35 cellular contexts compared by ENCODE assay signal in genomic region chr5:129042306-129042705, GRCh38. TPM values are rescaled to one million over a fixed set of nuclear protein-coding genes. Genes with fewer than 3 reads are reported as not detected.
DNase-seq lines count a peak whose midpoint lies in the region; ATAC-seq, FAIRE-seq and TF ChIP-seq lines count a peak whose summit lies in the region.
"Had no signal": no experiment of that assay in that cellular context is flagged by ENCODE, and none has a peak within 500 bp of the region (broad histone marks: within the 10 kb centered on the region; RNA-seq: fewer than 3 reads in every experiment).

No MANE protein-coding gene starts in this region.

- peaks cover 6% of the 10 kb centered on the region for H3K4me1 Mint-ChIP-seq in nephron
- H3K4me1 Mint-ChIP-seq: B cell; CD14-positive monocyte; CD4-positive, alpha-beta memory T cell; CD4-positive, CD25-positive, alpha-beta regulatory T cell; CD8-positive, alpha-beta memory T cell had no signal

- WGBS in K562 (ENCODE audit: insufficient coverage, low coverage, missing lambda C conversion rate) = 9% methylated on average over 4 of the region's 4 CpGs

- no peak overlapping the region for H3K9ac ChIP-seq in K562 (ENCODE audit: insufficient read depth in 1 of 2, low read depth in 2 of 2, low read length in 2 of 2)
- H3K9ac ChIP-seq: BLaER1; BLaER1 treated with 17β-estradiol and CSF1 and Interleukin-3, amounts not matched to agents 10 nM and 100 nM had no signal

- no peaks in the 10 kb centered on the region for H3K36me3 ChIP-seq in K562 (ENCODE audit: control insufficient read depth, insufficient read depth, low read length)
- no peaks in the 10 kb centered on the region for H3K36me3 ChIP-seq in osteoblast (ENCODE audit: insufficient read depth, low read length)
- H3K36me3 ChIP-seq: BE2C; BLaER1; BLaER1 treated with 17β-estradiol and CSF1 and Interleukin-3, amounts not matched to agents 10 nM and 100 nM had no signal

- no peak for TF ChIP-seq CTCF in K562 (IDR thresholded peaks at IDR 0.05 in 2 of 3, conservative IDR thresholded peaks at IDR 0.05 in 1 of 3; ENCODE audit: insufficient read depth in 2 of 3, low read depth in 1 of 3, low read length in 3 of 3)
- no peak for TF ChIP-seq CTCF in nephron (IDR thresholded peaks at IDR 0.05; ENCODE audit: unreplicated experiment in 3 of 3)
- no peak for TF ChIP-seq CTCF in osteoblast (IDR thresholded peaks at IDR 0.05; ENCODE audit: extremely low read depth, low read depth, low read length)

- H3K4me1 ChIP-seq in K562 (replicated peaks in 1 of 2; ENCODE audit: control insufficient read depth in 2 of 2, insufficient read depth in 2 of 2, low read length in 2 of 2) (no peaks in the 10 kb centered on the region), osteoblast (ENCODE audit: insufficient read depth, low read length) (no peaks in the 10 kb centered on the region)
- H3K4me1 ChIP-seq: A549; BE2C; BLaER1; BLaER1 treated with 17β-estradiol and CSF1 and Interleukin-3, amounts not matched to agents 10 nM and 100 nM; Caco-2 had no signal

- H3K9me3 ChIP-seq in K562 (replicated peaks; ENCODE audit: control insufficient read depth, insufficient read depth, low read depth, low read length) = no peaks in the 10 kb centered on the region
- H3K9me3 ChIP-seq in osteoblast (ENCODE audit: low read depth, low read length) = peaks cover 3% of the 10 kb centered on the region
- H3K9me3 ChIP-seq: A549, BE2C, Caco-2 had no signal

- H3K27ac ChIP-seq in K562 (ENCODE audit: extremely low read depth, low read depth, low read length) (no peak overlapping the region), osteoblast (ENCODE audit: low read depth, low read length) (no peak overlapping the region)
- H3K27ac ChIP-seq: 22Rv1; A549; BLaER1; BLaER1 treated with 17β-estradiol and CSF1 and Interleukin-3, amounts not matched to agents 10 nM and 100 nM; C4-2B had no signal

- CTCF ChIA-PET in K562 (lab: Yijun Ruan, JAX; ENCODE audit: low intra/inter-chr PET ratio) = no interaction called here

- no TSS peak for BruUV-seq in K562 (replicated peaks; lab: Mats Ljungman, UMichigan)

- H3K9me3 Mint-ChIP-seq in nephron = peaks cover 21% of the 10 kb centered on the region

- H4K20me1 ChIP-seq in K562 (replicated peaks; ENCODE audit: control insufficient read depth, insufficient read depth, low read length) = no peaks in the 10 kb centered on the region
- no peaks in the 10 kb centered on the region for H4K20me1 ChIP-seq in osteoblast (ENCODE audit: insufficient read depth, low read length)
- H4K20me1 ChIP-seq: BLaER1; BLaER1 treated with 17β-estradiol and CSF1 and Interleukin-3, amounts not matched to agents 10 nM and 100 nM had no signal

- intact Hi-C loops in K562 (cut with micrococcal nuclease) = no loop called here

- peak; percentile 51; the same call in 2 of the 3 replicates for ATAC-seq in K562
- ATAC-seq in HG02870 (IDR thresholded peaks at IDR 0.05; ENCODE audit: unreplicated experiment) = no peak
- ATAC-seq: A549; CD8-positive, alpha-beta T cell had no signal

- peak overlapping the region; percentile 10 to 83 (median 75) for H3K27ac Mint-ChIP-seq in nephron
- H3K27ac Mint-ChIP-seq: B cell; CD14-positive monocyte; CD4-positive, alpha-beta memory T cell; CD4-positive, alpha-beta T cell; CD4-positive, CD25-positive, alpha-beta regulatory T cell; CD8-positive, alpha-beta memory T cell; CD8-positive, alpha-beta T cell had no signal

- DNase-seq in K562 (ENCODE audit: extremely low read depth in 1 of 4, low spot score in 3 of 4) (no peak), osteoblast (ENCODE audit: insufficient read length, low spot score, missing footprints) (peak; percentile 1), HTR-8/SVneo (ENCODE audit: insufficient read length, low spot score) (no peak), NAMALWA (ENCODE audit: low spot score) (no peak)
- DNase-seq: 8988T; ACHN; AML-193; BE2C; C1 segment of cervical spinal cord; Caco-2; Calu3; CD4-positive, alpha-beta memory T cell; CD4-positive, alpha-beta T cell; CD4-positive, CD25-positive, alpha-beta regulatory T cell; CD8-positive, alpha-beta memory T cell; CD8-positive, alpha-beta T cell; COR-L47; DMS 273 treated with DMSO at 0.1 percent for 48 hours; DMS153; DMS53; DMS79; DMS79 treated with DMSO at 0.1 percent for 48 hours; DND-41; EL had no signal

- H2AFZ ChIP-seq in K562 (ENCODE audit: low read depth, low read length) = peak overlapping the region; percentile 40
- H2AFZ ChIP-seq in osteoblast (ENCODE audit: low read length) = no peak overlapping the region

- no peaks in the 10 kb centered on the region for H3K9me1 ChIP-seq in K562 (ENCODE audit: control insufficient read depth, insufficient read depth, low read length)

- TF ChIP-seq EP300 in K562 (IDR thresholded peaks at IDR 0.05; ENCODE audit: low read length) = no peak

- no peak for FAIRE-seq in K562 (lab: Jason Lieb, UNC)
- no peak for FAIRE-seq in HTR-8/SVneo (lab: Jason Lieb, UNC)
- FAIRE-seq: A204.1, A549, D721Med had no signal

- in situ Hi-C loops in K562 (cut with MboI) = no loop called here

- H3K27me3 ChIP-seq in K562 (ENCODE audit: control insufficient read depth in 2 of 2, insufficient read depth in 2 of 2, low read length in 2 of 2) (no peaks in the 10 kb centered on the region), osteoblast (ENCODE audit: insufficient read depth, low read length) (no peaks in the 10 kb centered on the region)
- H3K27me3 ChIP-seq: BE2C; BLaER1; BLaER1 treated with 17β-estradiol and CSF1 and Interleukin-3, amounts not matched to agents 10 nM and 100 nM had no signal

- H3K4me3 ChIP-seq in K562 (no peak overlapping the region), osteoblast (ENCODE audit: insufficient read depth, low read length) (no peak overlapping the region)
- H3K4me3 ChIP-seq: A549; BLaER1; BLaER1 treated with 17β-estradiol and CSF1 and Interleukin-3, amounts not matched to agents 10 nM and 100 nM had no signal

- H3K79me2 ChIP-seq in K562 (ENCODE audit: control insufficient read depth, insufficient read depth, low read length) (no peaks in the 10 kb centered on the region), osteoblast (ENCODE audit: insufficient read depth, low read length) (no peaks in the 10 kb centered on the region)

- H3K4me2 ChIP-seq in K562 (ENCODE audit: insufficient read depth, low read length) (no peak overlapping the region), osteoblast (ENCODE audit: insufficient read depth, low read length) (no peak overlapping the region)
- H3K4me2 ChIP-seq: A549; BLaER1; BLaER1 treated with 17β-estradiol and CSF1 and Interleukin-3, amounts not matched to agents 10 nM and 100 nM had no signal

- H3K4me3 Mint-ChIP-seq in nephron = no peak overlapping the region
- H3K4me3 Mint-ChIP-seq: B cell; CD14-positive monocyte; CD4-positive, alpha-beta memory T cell; CD4-positive, alpha-beta T cell; CD4-positive, CD25-positive, alpha-beta regulatory T cell; CD8-positive, alpha-beta T cell had no signal

- TF ChIP-seq POLR2A in K562 (conservative IDR thresholded peaks at IDR 0.05) = no peak

- H3K36me3 Mint-ChIP-seq in nephron (ENCODE audit: low read depth) = no peaks in the 10 kb centered on the region
- H3K36me3 Mint-ChIP-seq: CD14-positive monocyte; CD4-positive, CD25-positive, alpha-beta regulatory T cell; CD8-positive, alpha-beta memory T cell; CD8-positive, alpha-beta T cell had no signal

- H3K27me3 Mint-ChIP-seq in nephron (ENCODE audit: low read depth) = no peaks in the 10 kb centered on the region
- H3K27me3 Mint-ChIP-seq: B cell; CD4-positive, CD25-positive, alpha-beta regulatory T cell had no signal

- POLR2A ChIA-PET in K562 (lab: Yijun Ruan, JAX) = no interaction called here

- no peak for TF ChIP-seq RAD21 in K562 (CRISPR knock-in tag; conservative IDR thresholded peaks at IDR 0.05 in 1 of 2, IDR thresholded peaks at IDR 0.05 in 1 of 2)

TF ChIP-seq in K562, 482 proteins besides CTCF, POLR2A, EP300 and RAD21 (continues in another document):
- TF ChIP-seq CEBPB (tag; IDR thresholded peaks at IDR 0.05) = no peak

RNA-seq across cellular contexts. Expression of gene ISOC1, which starts 52.2 kb away (rescaled TPM):
- total RNA-seq in K562 (2011; cell fraction: chromatin; rRNA removed; ENCODE audit: low replicate concordance) = 7.7 and 15.0 TPM in 2 replicates
- 8.7 and 10.7 TPM in 2 replicates for total RNA-seq in K562 (2011; cell fraction: nucleolus; rRNA removed)
- 12.4 and 20.6 TPM in 2 replicates for total RNA-seq in K562 (2011; cell fraction: nucleoplasm; rRNA removed)
- 47.3 and 52.0 TPM in 2 replicates for total RNA-seq in K562 (2014; rRNA removed)
- 51.3 and 52.3 TPM in 2 replicates for total RNA-seq in K562 (2014; rRNA removed; fragmentation: Illumina TruSeq; extraction: Trizol)
- 49.3 and 52.6 TPM in 2 replicates for total RNA-seq in K562 (2015; rRNA removed; fragmentation: Illumina TruSeq; extraction: Trizol)
- total RNA-seq in K562 (2021) = 50.5 and 54.0 TPM in 2 replicates
- polyA plus RNA-seq in K562 (2011; rRNA removed) = 46.3 and 67.9 TPM in 2 replicates
- polyA plus RNA-seq in K562 (2011; cell fraction: cytosol; rRNA removed) = 41.2 TPM in 2 replicates
- polyA plus RNA-seq in K562 (2011; cell fraction: nucleus; rRNA removed) = 12.5 and 14.6 TPM in 2 replicates
- 32.7 and 47.2 TPM in 2 replicates for polyA plus RNA-seq in K562 (2012)
- polyA plus RNA-seq in K562 (2014; fragmentation: Illumina TruSeq; extraction: Trizol) = 52.3 and 60.9 TPM in 2 replicates
- 10 to 100 TPM; 14.0 to 20.7 TPM for polyA plus RNA-seq in K562 (2014; fragmentation: Nextera tagmentation; extraction: Ambion mirVana)
- polyA plus RNA-seq in K562 (2014; rRNA removed) = 55.9 and 66.5 TPM in 2 replicates
- polyA minus RNA-seq in K562 (2011; rRNA and poly(A)+ RNA removed) = 52.4 and 67.7 TPM in 2 replicates
- 22.9 and 34.2 TPM in 2 replicates for polyA minus RNA-seq in K562 (2011; cell fraction: cytosol; rRNA and poly(A)+ RNA removed)
- polyA minus RNA-seq in K562 (2011; cell fraction: nucleus; rRNA and poly(A)+ RNA removed) = 12.0 and 17.7 TPM in 2 replicates
- 7.7 and 9.8 TPM in 2 replicates for total RNA-seq in osteoblast
